26 cellular contexts compared by ENCODE assay signal in the genomic region with DNA sequence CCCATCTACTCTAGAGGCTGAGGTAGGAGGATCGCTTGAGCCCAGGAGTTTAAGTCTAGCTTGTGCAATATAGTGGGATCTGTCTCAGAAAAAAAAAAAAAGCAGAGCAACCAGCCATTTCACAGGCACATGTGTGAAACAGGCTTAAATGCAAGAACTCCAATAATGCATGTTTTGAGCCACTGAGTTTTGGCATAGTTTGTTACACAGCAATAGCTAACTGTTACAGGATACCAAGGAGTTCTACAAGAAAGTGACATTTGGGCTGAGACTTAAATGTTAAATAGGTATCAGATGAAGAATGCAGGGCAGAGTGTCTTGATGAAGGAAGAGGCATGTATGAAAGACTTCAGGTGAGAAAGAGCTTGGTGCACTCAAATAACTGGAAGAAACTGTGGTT.
DNase-seq lines count a peak whose midpoint lies in the region; ATAC-seq, FAIRE-seq and TF ChIP-seq lines count a peak whose summit lies in the region.
"Had no signal": no experiment of that assay in that cellular context is flagged by ENCODE, and none has a peak within 500 bp of the region (broad histone marks: within the 10 kb centered on the region; RNA-seq: fewer than 3 reads in every experiment).

No MANE protein-coding gene starts in this region.

- H3K27me3 Mint-ChIP-seq in activated naive CD8-positive, alpha-beta T cell: no peaks in the 10 kb centered on the region
- no peaks in the 10 kb centered on the region for H3K27me3 Mint-ChIP-seq in activated naive CD8-positive, alpha-beta T cell treated with anti-CD3 and anti-CD28 coated beads, Interleukin-2, amount 50 U/mL, for 24 hours
- H3K27me3 Mint-ChIP-seq: B cell; CD4-positive, alpha-beta memory T cell; CD8-positive, alpha-beta memory T cell had no signal

- H3K27ac Mint-ChIP-seq in activated naive CD8-positive, alpha-beta T cell: peak overlapping the region; percentile 69
- H3K27ac Mint-ChIP-seq in activated naive CD8-positive, alpha-beta T cell treated with anti-CD3 and anti-CD28 coated beads, Interleukin-2, amount 50 U/mL, for 24 hours: no peak overlapping the region
- H3K27ac Mint-ChIP-seq: B cell; CD4-positive, alpha-beta memory T cell; CD8-positive, alpha-beta memory T cell had no signal

- peaks cover 9% of the 10 kb centered on the region for H3K4me1 Mint-ChIP-seq in activated naive CD8-positive, alpha-beta T cell (ENCODE audit: low read depth)
- H3K4me1 Mint-ChIP-seq in activated naive CD8-positive, alpha-beta T cell treated with anti-CD3 and anti-CD28 coated beads, Interleukin-2, amount 50 U/mL, for 24 hours: peaks cover 4% of the 10 kb centered on the region

- no peaks in the 10 kb centered on the region for H4K20me1 ChIP-seq in HepG2 (ENCODE audit: insufficient read depth, low read length)
- H4K20me1 ChIP-seq: BLaER1 had no signal

- POLR2A ChIA-PET in HepG2 (lab: Yijun Ruan, JAX): no interaction called here

- TF ChIP-seq RAD21 in HepG2 (CRISPR knock-in tag; IDR thresholded peaks at IDR 0.05): no peak

- H3K36me3 ChIP-seq in HepG2 (replicated peaks in 1 of 2; ENCODE audit: control insufficient read depth in 1 of 2, insufficient read depth in 2 of 2, low read length in 2 of 2) (no peaks in the 10 kb centered on the region), right lobe of liver (no peaks in the 10 kb centered on the region), transverse colon (no peaks in the 10 kb centered on the region)
- H3K36me3 ChIP-seq: BLaER1 had no signal

- no peaks in the 10 kb centered on the region for H3K9me3 ChIP-seq in HepG2 (ENCODE audit: low read length)
- H3K9me3 ChIP-seq in right lobe of liver: no peaks in the 10 kb centered on the region
- H3K9me3 ChIP-seq in transverse colon: no peaks in the 10 kb centered on the region

- H3K4me1 ChIP-seq in HepG2 (ENCODE audit: insufficient read depth, low read length) (peaks cover 47% of the 10 kb centered on the region), right lobe of liver (peaks cover 0 to 25% (median 12%) of the 10 kb centered on the region in 4 donors), transverse colon (peaks cover 0 to 13% (median 4%) of the 10 kb centered on the region in 4 donors)
- H3K4me1 ChIP-seq: A549, BLaER1 had no signal

- H3K4me3 Mint-ChIP-seq in activated naive CD8-positive, alpha-beta T cell: no peak overlapping the region
- H3K4me3 Mint-ChIP-seq in activated naive CD8-positive, alpha-beta T cell treated with anti-CD3 and anti-CD28 coated beads, Interleukin-2, amount 50 U/mL, for 24 hours: no peak overlapping the region
- H3K4me3 Mint-ChIP-seq: B cell; CD14-positive monocyte; CD4-positive, alpha-beta memory T cell; CD4-positive, CD25-positive, alpha-beta regulatory T cell; CD8-positive, alpha-beta memory T cell had no signal

- in situ Hi-C loops in HepG2 (cut with HindIII; ENCODE audit: extremely low pct_ligation_motif_present, low pct_unique_long_range_greater_than_20kb) (no loop called here), transverse colon (cut with MboI; ENCODE audit: low pct_ligation_motif_present in 1 of 4, low pct_unique_long_range_greater_than_20kb in 1 of 4, low sequenced_read_pairs in 3 of 4) (no loop called here)

- H3K79me2 ChIP-seq in HepG2 (ENCODE audit: insufficient read depth, low read length): no peaks in the 10 kb centered on the region

- peaks cover 3% of the 10 kb centered on the region for H3K36me3 Mint-ChIP-seq in activated naive CD8-positive, alpha-beta T cell
- peaks cover 3% of the 10 kb centered on the region for H3K36me3 Mint-ChIP-seq in activated naive CD8-positive, alpha-beta T cell treated with anti-CD3 and anti-CD28 coated beads, Interleukin-2, amount 50 U/mL, for 24 hours (ENCODE audit: low read depth)
- H3K36me3 Mint-ChIP-seq: CD4-positive, alpha-beta memory T cell; CD4-positive, CD25-positive, alpha-beta regulatory T cell had no signal

- intact Hi-C loops in HepG2 (cut with micrococcal nuclease; ENCODE audit: unreplicated experiment) (no loop called here), right lobe of liver (cut with DNase I) (no loop called here), transverse colon (cut with DNase I; ENCODE audit: low total_unique reads) (loop anchor here (2.0 kb wide), 1 partner anchor 56 kb away; no protein-coding TSS in a partner anchor)

- BruUV-seq in HepG2 (replicated peaks; lab: Mats Ljungman, UMichigan): no TSS peak

- peaks cover 3% of the 10 kb centered on the region for H3K9me3 Mint-ChIP-seq in activated naive CD8-positive, alpha-beta T cell (ENCODE audit: low read depth)
- peaks cover 21% of the 10 kb centered on the region for H3K9me3 Mint-ChIP-seq in activated naive CD8-positive, alpha-beta T cell treated with anti-CD3 and anti-CD28 coated beads, Interleukin-2, amount 50 U/mL, for 24 hours
- H3K9me3 Mint-ChIP-seq: CD8-positive, alpha-beta memory T cell had no signal

- H3K27me3 ChIP-seq in HepG2 (ENCODE audit: control insufficient read depth in 1 of 2, insufficient read depth in 2 of 2, low read length in 2 of 2): peaks cover 0 to 6% of the 10 kb centered on the region in 2 experiments; a peak in 1 of 5 replicates
- H3K27me3 ChIP-seq in right lobe of liver: no peaks in the 10 kb centered on the region
- no peaks in the 10 kb centered on the region for H3K27me3 ChIP-seq in transverse colon
- H3K27me3 ChIP-seq: BLaER1 had no signal

- H3K4me2 ChIP-seq in HepG2 (ENCODE audit: low read depth, low read length): no peak overlapping the region
- H3K4me2 ChIP-seq: A549, BLaER1 had no signal

- TF ChIP-seq EP300 in HepG2 (IDR thresholded peaks at IDR 0.05; ENCODE audit: low read depth in 2 of 2, low read length in 2 of 2) (no peak), HepG2 (CRISPR knock-in tag; IDR thresholded peaks at IDR 0.05; ENCODE audit: borderline replicate concordance) (no peak), transverse colon (IDR thresholded peaks at IDR 0.05; ENCODE audit: low read depth) (no peak)

- no peak for TF ChIP-seq POLR2A in HepG2 (IDR thresholded peaks at IDR 0.05; ENCODE audit: insufficient read depth in 1 of 2, low read depth in 2 of 2, low read length in 2 of 2)
- no peak for TF ChIP-seq POLR2A in right lobe of liver (IDR thresholded peaks at IDR 0.05)
- TF ChIP-seq POLR2A in transverse colon (IDR thresholded peaks at IDR 0.05): no peak

- TF ChIP-seq CTCF in HepG2 (CRISPR knock-in tag; IDR thresholded peaks at IDR 0.05) (no peak), right lobe of liver (IDR thresholded peaks at IDR 0.05) (no peak), transverse colon (IDR thresholded peaks at IDR 0.05) (no peak)

- H3K27ac ChIP-seq in HepG2 (ENCODE audit: extremely low read length, insufficient read depth, low read length): no peak overlapping the region
- H3K27ac ChIP-seq in right lobe of liver: no peak overlapping the region
- H3K27ac ChIP-seq in transverse colon: no peak overlapping the region
- H3K27ac ChIP-seq: 22Rv1, A549, BLaER1 had no signal

- H3K4me3 ChIP-seq in HepG2 (replicated peaks in 1 of 3; ENCODE audit: insufficient read depth in 1 of 3, low read depth in 2 of 3, low read length in 3 of 3) (no peak overlapping the region), right lobe of liver (no peak overlapping the region), transverse colon (no peak overlapping the region)
- H3K4me3 ChIP-seq: A549, BLaER1, GM12878 had no signal

- ATAC-seq in activated naive CD8-positive, alpha-beta T cell treated with anti-CD3 and anti-CD28 coated beads, Interleukin-2, amount 50 U/mL, for 24 hours: no peak
- ATAC-seq in HepG2 (no peak), right lobe of liver (no peak)
- ATAC-seq: A549, GM12878 had no signal

- no peak for DNase-seq in activated naive CD8-positive, alpha-beta T cell treated with anti-CD3 and anti-CD28 coated beads, Interleukin-2, amount 50 U/mL, for 24 hours
- DNase-seq in HepG2 (ENCODE audit: low spot score) (no peak), right lobe of liver (no peak), transverse colon (no peak)
- DNase-seq: AML-193; C1 segment of cervical spinal cord; CD4-positive, alpha-beta memory T cell; CD4-positive, CD25-positive, alpha-beta regulatory T cell; CD8-positive, alpha-beta memory T cell; COR-L47; DMS 273 treated with DMSO at 0.1 percent for 48 hours; DMS153; DMS53; DMS79; DND-41; EL; GDM1 had no signal

- no peak overlapping the region for H3K9ac ChIP-seq in HepG2 (ENCODE audit: insufficient read depth, low read depth, low read length)
- H3K9ac ChIP-seq: BLaER1 had no signal

- no peak overlapping the region for H2AFZ ChIP-seq in HepG2 (ENCODE audit: low read length)

- 77% methylated on average over 1 of the region's 1 CpG for WGBS in HepG2 (ENCODE audit: low lambda C conversion rate)
- 100% methylated on average over 1 of the region's 1 CpG for WGBS in right lobe of liver (ENCODE audit: insufficient coverage, low coverage, low lambda C conversion rate, missing lambda C conversion rate)
- 88 to 90% methylated on average over 1 of the region's 1 CpG for WGBS in transverse colon (ENCODE audit: low coverage in 1 of 2), 2 donors

- CTCF ChIA-PET in HepG2 (lab: Yijun Ruan, JAX; ENCODE audit: low intra/inter-chr PET ratio, low total read pairs): no interaction called here

- FAIRE-seq in HepG2 (lab: Jason Lieb, UNC): no peak
- FAIRE-seq: A549, GM12892, GM18507 had no signal

TF ChIP-seq in HepG2, 621 proteins besides CTCF, POLR2A, EP300 and RAD21:
- TF ChIP-seq RBAK (CRISPR knock-in tag; IDR thresholded peaks at IDR 0.05) (peak; percentile 94), ZSCAN30 (CRISPR knock-in tag; IDR thresholded peaks at IDR 0.05) (no peak)
